In genomic region chr5:169467382-169467781, GRCh38 we compare ENCODE assay signal across 14 cellular contexts.
DNase-seq lines count a peak whose midpoint lies in the region; ATAC-seq and TF ChIP-seq lines count a peak whose summit lies in the region.
"Had no signal": no experiment of that assay in that cellular context is flagged by ENCODE, and none has a peak within 500 bp of the region (broad histone marks: within the 10 kb centered on the region; RNA-seq: fewer than 3 reads in every experiment).

No MANE protein-coding gene starts in this region.

- no peaks in the 10 kb centered on the region for H3K36me3 Mint-ChIP-seq in GM23338 (ENCODE audit: low read depth)

- no peaks in the 10 kb centered on the region for H4K20me1 ChIP-seq in GM23338 (replicated peaks; ENCODE audit: insufficient read depth)
- no peaks in the 10 kb centered on the region for H4K20me1 ChIP-seq in hepatocyte (ENCODE audit: insufficient read depth, poor library complexity, severe bottlenecking)

- ATAC-seq in GM23338, result no peak
- no peak for ATAC-seq in GM19035 (IDR thresholded peaks at IDR 0.05; ENCODE audit: unreplicated experiment)

- H3K9me2 ChIP-seq in GM23338 (ENCODE audit: insufficient read depth) (0 out of 2 replicates have a peak, but pooled peaks cover 6% of the 10 kb centered on the region), hepatocyte (replicated peaks; ENCODE audit: insufficient read depth) (no peaks in the 10 kb centered on the region)

- H3K27ac Mint-ChIP-seq in GM23338, result no peak overlapping the region
- H3K27ac Mint-ChIP-seq: CD4-positive, alpha-beta T cell had no signal

- H3K36me3 ChIP-seq in GM23338 (ENCODE audit: insufficient read depth) (no peaks in the 10 kb centered on the region), hepatocyte (replicated peaks; ENCODE audit: insufficient read depth, low read depth) (no peaks in the 10 kb centered on the region), prostate gland (no peaks in the 10 kb centered on the region)
- H3K36me3 ChIP-seq: BE2C, HAP-1 had no signal

- H2AFZ ChIP-seq in GM23338 (no peak overlapping the region), hepatocyte (peak overlapping the region; percentile 9)

- H3K4me1 ChIP-seq in GM23338 (ENCODE audit: insufficient read depth), result peaks cover 9% of the 10 kb centered on the region
- H3K4me1 ChIP-seq in hepatocyte (ENCODE audit: insufficient read depth), result peaks cover 12% of the 10 kb centered on the region
- H3K4me1 ChIP-seq in prostate gland (replicated peaks), result no peaks in the 10 kb centered on the region
- H3K4me1 ChIP-seq: BE2C had no signal

- peaks cover 15% of the 10 kb centered on the region for H3K27me3 ChIP-seq in GM23338 (ENCODE audit: insufficient read depth)
- H3K27me3 ChIP-seq in hepatocyte, result no peaks in the 10 kb centered on the region
- no peaks in the 10 kb centered on the region for H3K27me3 ChIP-seq in prostate gland (replicated peaks; ENCODE audit: insufficient read depth)

- TF ChIP-seq POLR2A in prostate gland (IDR thresholded peaks at IDR 0.05), result no peak

- H3K27ac ChIP-seq in GM23338 (ENCODE audit: low read depth), result no peak overlapping the region
- peak overlapping the region; percentile 58 for H3K27ac ChIP-seq in VCaP
- no peak overlapping the region for H3K27ac ChIP-seq in hepatocyte
- no peak overlapping the region for H3K27ac ChIP-seq in prostate gland

- H3K4me3 ChIP-seq in GM23338 (no peak overlapping the region), hepatocyte (no peak overlapping the region), prostate gland (no peak overlapping the region)
- H3K4me3 ChIP-seq: HAP-1 had no signal

- no peak overlapping the region for H3K4me3 Mint-ChIP-seq in GM23338
- H3K4me3 Mint-ChIP-seq: CD4-positive, alpha-beta T cell had no signal

- peaks cover 5% of the 10 kb centered on the region; the same call in 2 of the 3 replicates for H3K4me1 Mint-ChIP-seq in GM23338

- H3K27me3 Mint-ChIP-seq in GM23338 (ENCODE audit: insufficient read depth, low read depth, poor library complexity), result peaks cover 10% of the 10 kb centered on the region

- TF ChIP-seq CTCF in GM23338 (conservative IDR thresholded peaks at IDR 0.05; ENCODE audit: low read depth in 2 of 2) (no peak), VCaP (conservative IDR thresholded peaks at IDR 0.05) (no peak), hepatocyte (IDR thresholded peaks at IDR 0.05; ENCODE audit: poor library complexity) (no peak), prostate gland (IDR thresholded peaks at IDR 0.05) (no peak)

- H3F3A ChIP-seq in GM23338 (replicated peaks; ENCODE audit: low read depth), result no peaks in the 10 kb centered on the region

- H3K79me2 ChIP-seq in GM23338 (replicated peaks; ENCODE audit: insufficient read depth) (no peaks in the 10 kb centered on the region), hepatocyte (no peaks in the 10 kb centered on the region)

- 40% methylated on average over 3 of the region's 3 CpGs for WGBS in hepatocyte (ENCODE audit: low lambda C conversion rate, missing lambda C conversion rate)
- 22% methylated on average over 3 of the region's 3 CpGs for WGBS in prostate gland

- intact Hi-C loops in prostate gland (cut with DNase I), result no loop called here

- peak overlapping the region; percentile 41 for H3K4me2 ChIP-seq in GM23338
- H3K4me2 ChIP-seq in hepatocyte, result peak overlapping the region; percentile 17

- H3K9me3 ChIP-seq in hepatocyte (ENCODE audit: low read depth) (no peaks in the 10 kb centered on the region), prostate gland (no peaks in the 10 kb centered on the region)
- H3K9me3 ChIP-seq: BE2C, Caco-2, HAP-1 had no signal

- DNase-seq in GM23338 (ENCODE audit: low spot score), result no peak
- no peak for DNase-seq in hepatocyte (ENCODE audit: low spot score)
- peak; percentile 20 for DNase-seq in prostate gland (ENCODE audit: low spot score)
- DNase-seq in globus pallidus (ENCODE audit: low spot score), result no peak
- no peak for DNase-seq in NCI-H2081 treated with DMSO at 0.1 percent for 48 hours (lab: John Stamatoyannopoulos, UW)
- DNase-seq in NCI-H1694 (lab: John Stamatoyannopoulos, UW), result no peak
- DNase-seq: ACHN; BE2C; C1 segment of cervical spinal cord; Caco-2; CD4-positive, alpha-beta T cell had no signal

- H3K9me3 Mint-ChIP-seq in GM23338, result no peaks in the 10 kb centered on the region
- H3K9me3 Mint-ChIP-seq: CD4-positive, alpha-beta T cell had no signal

TF ChIP-seq in GM23338, 12 proteins besides CTCF, POLR2A, EP300 and RAD21:
- TF ChIP-seq ZNF331 (CRISPR knock-in tag; IDR thresholded peaks at IDR 0.05; ENCODE audit: low read depth) (no peak), JUNB (IDR thresholded peaks at IDR 0.05; ENCODE audit: unreplicated experiment) (no peak), POLR2AphosphoS5 (IDR thresholded peaks at IDR 0.05; ENCODE audit: low read depth) (no peak), REST (IDR thresholded peaks at IDR 0.05; ENCODE audit: unreplicated experiment) (no peak), STAT1 (IDR thresholded peaks at IDR 0.05; ENCODE audit: unreplicated experiment) (no peak)
